ENCODE assay signal across 28 cellular contexts in the genomic region with DNA sequence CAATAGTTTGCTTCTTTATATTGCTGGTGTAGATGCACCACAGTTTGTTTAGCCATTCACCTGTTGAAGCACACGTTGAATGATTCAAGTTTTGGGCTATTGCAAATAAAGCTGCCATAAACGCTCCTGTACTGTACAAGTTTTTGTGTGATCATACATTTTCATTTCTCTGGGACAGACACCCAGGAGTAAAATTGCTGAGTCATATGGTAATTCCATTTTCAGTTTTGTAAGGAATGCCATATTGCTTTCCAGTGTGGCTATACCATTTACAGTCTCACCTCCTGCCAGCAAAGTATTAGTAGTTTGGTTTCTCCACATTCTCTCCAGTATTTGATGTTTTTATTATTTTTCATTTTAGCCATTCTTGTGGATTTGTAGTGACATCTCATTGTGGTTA. TPM values are rescaled to one million over a fixed set of nuclear protein-coding genes. Genes with fewer than 3 reads are reported as not detected.
DNase-seq lines count a peak whose midpoint lies in the region; ATAC-seq, FAIRE-seq and TF ChIP-seq lines count a peak whose summit lies in the region.
"Had no signal": no experiment of that assay in that cellular context is flagged by ENCODE, and none has a peak within 500 bp of the region (broad histone marks: within the 10 kb centered on the region; RNA-seq: fewer than 3 reads in every experiment).

No MANE protein-coding gene starts in this region.

- no peaks in the 10 kb centered on the region; the same call in 1 of the 2 replicates for H4K20me1 ChIP-seq in K562 (replicated peaks; ENCODE audit: control insufficient read depth, insufficient read depth, low read length)
- H4K20me1 ChIP-seq: BLaER1 had no signal

- BruUV-seq in K562 (replicated peaks; lab: Mats Ljungman, UMichigan) = no TSS peak

- H3K36me3 ChIP-seq in K562 (ENCODE audit: control insufficient read depth, insufficient read depth, low read length) = no peaks in the 10 kb centered on the region
- no peaks in the 10 kb centered on the region for H3K36me3 ChIP-seq in tibial artery
- H3K36me3 ChIP-seq: BE2C, BLaER1 had no signal

- H3K9ac ChIP-seq in K562 (ENCODE audit: insufficient read depth in 1 of 2, low read depth in 2 of 2, low read length in 2 of 2) = no peak overlapping the region
- H3K9ac ChIP-seq: BLaER1 had no signal

- H3K4me2 ChIP-seq in A549 (no peak overlapping the region), K562 (ENCODE audit: insufficient read depth, low read length) (no peak overlapping the region)
- H3K4me2 ChIP-seq: BLaER1 had no signal

- in situ Hi-C loops in K562 (cut with MboI) = no loop called here

- no peaks in the 10 kb centered on the region for H3K79me2 ChIP-seq in K562 (ENCODE audit: control insufficient read depth, insufficient read depth, low read length)

- H3K9me3 ChIP-seq in A549 (no peaks in the 10 kb centered on the region), K562 (replicated peaks; ENCODE audit: control insufficient read depth, insufficient read depth, low read depth, low read length) (no peaks in the 10 kb centered on the region), tibial artery (no peaks in the 10 kb centered on the region)
- H3K9me3 ChIP-seq: BE2C, BLaER1 had no signal

- H3K9me1 ChIP-seq in K562 (ENCODE audit: control insufficient read depth, insufficient read depth, low read length) = no peaks in the 10 kb centered on the region

- 10% methylated on average over 2 of the region's 2 CpGs for WGBS in A549 (ENCODE audit: missing lambda C conversion rate)
- 0% methylated on average over 2 of the region's 2 CpGs for WGBS in K562 (ENCODE audit: insufficient coverage, low coverage, missing lambda C conversion rate)

- H3K27ac ChIP-seq in A549 = no peak overlapping the region
- H3K27ac ChIP-seq in K562 (ENCODE audit: extremely low read depth, low read depth, low read length) = no peak overlapping the region
- H3K27ac ChIP-seq in tibial artery = no peak overlapping the region
- H3K27ac ChIP-seq: 22Rv1, BLaER1 had no signal

- POLR2A ChIA-PET in A549 (lab: Yijun Ruan, JAX) (no interaction called here), K562 (lab: Yijun Ruan, JAX) (no interaction called here)

- intact Hi-C loops in K562 (cut with micrococcal nuclease) = no loop called here
- intact Hi-C loops in tibial artery (cut with DNase I; ENCODE audit: low total_unique reads) = no loop called here

- ATAC-seq in A549 (no peak), K562 (no peak)
- ATAC-seq: GM12878 had no signal

- H3K27me3 ChIP-seq in K562 (ENCODE audit: control insufficient read depth in 2 of 2, insufficient read depth in 2 of 2, low read length in 2 of 2) = no peaks in the 10 kb centered on the region
- no peaks in the 10 kb centered on the region for H3K27me3 ChIP-seq in tibial artery
- H3K27me3 ChIP-seq: BE2C had no signal

- FAIRE-seq in A549 (lab: Jason Lieb, UNC) (no peak), K562 (lab: Jason Lieb, UNC) (no peak)
- FAIRE-seq: GM12878, GM12892, GM18507 had no signal

- H2AFZ ChIP-seq in K562 (ENCODE audit: low read depth, low read length) = no peak overlapping the region

- TF ChIP-seq EP300 in A549 (IDR thresholded peaks at IDR 0.05) (no peak), K562 (IDR thresholded peaks at IDR 0.05; ENCODE audit: low read length) (no peak)

- TF ChIP-seq CTCF in A549 (IDR thresholded peaks at IDR 0.05) = no peak
- no peak for TF ChIP-seq CTCF in K562 (IDR thresholded peaks at IDR 0.05 in 2 of 3, conservative IDR thresholded peaks at IDR 0.05 in 1 of 3; ENCODE audit: insufficient read depth in 2 of 3, low read depth in 1 of 3, low read length in 3 of 3)
- TF ChIP-seq CTCF in tibial artery (IDR thresholded peaks at IDR 0.05) = no peak

- no peak for TF ChIP-seq POLR2A in A549 (IDR thresholded peaks at IDR 0.05; ENCODE audit: low read length)
- TF ChIP-seq POLR2A in K562 (conservative IDR thresholded peaks at IDR 0.05) = no peak

- H3K4me1 ChIP-seq in A549 (no peaks in the 10 kb centered on the region), K562 (replicated peaks in 1 of 2; ENCODE audit: control insufficient read depth in 2 of 2, insufficient read depth in 2 of 2, low read length in 2 of 2) (no peaks in the 10 kb centered on the region), tibial artery (no peaks in the 10 kb centered on the region)
- H3K4me1 ChIP-seq: BE2C, BLaER1 had no signal

- CTCF ChIA-PET in A549 (lab: Yijun Ruan, JAX) (no interaction called here), K562 (lab: Yijun Ruan, JAX; ENCODE audit: low intra/inter-chr PET ratio) (no interaction called here)

- DNase-seq in DMS53 (lab: John Stamatoyannopoulos, UW) (peak; percentile 5), DMS53 treated with DMSO at 0.1 percent for 48 hours (lab: John Stamatoyannopoulos, UW; ENCODE audit: unreplicated experiment) (no peak), A549 (ENCODE audit: low read depth in 1 of 2, low spot score in 1 of 2) (no peak), K562 (ENCODE audit: extremely low read depth in 1 of 4, low spot score in 3 of 4) (no peak), tibial artery (no peak)
- DNase-seq: ACHN; BE2C; C1 segment of cervical spinal cord; CD4-positive, alpha-beta memory T cell; CD4-positive, CD25-positive, alpha-beta regulatory T cell; CD8-positive, alpha-beta memory T cell; COR-L47; DMS 273 treated with DMSO at 0.1 percent for 48 hours; DMS153; DMS79; DND-41; EL; GDM1 had no signal

- H3K4me3 ChIP-seq in A549 = no peak overlapping the region
- H3K4me3 ChIP-seq in K562 = no peak overlapping the region
- no peak overlapping the region for H3K4me3 ChIP-seq in tibial artery
- H3K4me3 ChIP-seq: BLaER1, GM12878 had no signal

- TF ChIP-seq RAD21 in A549 (conservative IDR thresholded peaks at IDR 0.05 in 1 of 2, IDR thresholded peaks at IDR 0.05 in 1 of 2) (no peak), K562 (CRISPR knock-in tag; conservative IDR thresholded peaks at IDR 0.05 in 1 of 2, IDR thresholded peaks at IDR 0.05 in 1 of 2) (no peak)

TF ChIP-seq in A549, 52 proteins besides CTCF, POLR2A, EP300 and RAD21 (continues in another document):
- TF ChIP-seq HEYL (CRISPR knock-in tag; IDR thresholded peaks at IDR 0.05) = no peak
- TF ChIP-seq POLR2AphosphoS2 (conservative IDR thresholded peaks at IDR 0.05; ENCODE audit: low read length) = no peak
- TF ChIP-seq, protein P1, sequence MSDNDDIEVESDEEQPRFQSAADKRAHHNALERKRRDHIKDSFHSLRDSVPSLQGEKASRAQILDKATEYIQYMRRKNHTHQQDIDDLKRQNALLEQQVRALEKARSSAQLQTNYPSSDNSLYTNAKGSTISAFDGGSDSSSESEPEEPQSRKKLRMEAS (IDR thresholded peaks at IDR 0.05) = no peak
- TF ChIP-seq NPAS2 (CRISPR knock-in tag; IDR thresholded peaks at IDR 0.05; ENCODE audit: borderline replicate concordance) = no peak
- TF ChIP-seq NFE2L2 (conservative IDR thresholded peaks at IDR 0.05; ENCODE audit: low read length) = peak; percentile 80

TF ChIP-seq in K562, 482 proteins besides CTCF, POLR2A, EP300 and RAD21 (continues in another document):
- no peak for TF ChIP-seq KAT2B (IDR thresholded peaks at IDR 0.05; ENCODE audit: low read depth, low read length)
- no peak for TF ChIP-seq PHTF2 (CRISPR knock-in tag; IDR thresholded peaks at IDR 0.05)
- TF ChIP-seq THRB (CRISPR knock-in tag; conservative IDR thresholded peaks at IDR 0.05) = no peak
- no peak for TF ChIP-seq ZNF75A (CRISPR knock-in tag; IDR thresholded peaks at IDR 0.05)
- TF ChIP-seq CREM (IDR thresholded peaks at IDR 0.05; ENCODE audit: low read depth) = no peak

RNA-seq across cellular contexts. Expression of gene CAPN6, which starts 32.0 kb away (rescaled TPM):
- polyA plus RNA-seq in A549 (2011; rRNA removed) = not detected in 2 replicates
- not detected in 2 replicates for polyA plus RNA-seq in A549 (2012; cell fraction: cytosol; rRNA removed)
- not detected in 2 replicates for polyA plus RNA-seq in A549 (2012; cell fraction: nucleus; rRNA removed)
- not detected in 3 replicates for polyA plus RNA-seq in A549 (2017; fragmentation: RNase III; extraction: RNeasy Plus Mini Kit Qiagen cat#74134 plus additional on column Dnase treatment)
- polyA minus RNA-seq in A549 (2011; rRNA and poly(A)+ RNA removed) = not detected in 2 replicates
- not detected in 2 replicates for total RNA-seq in K562 (2011; cell fraction: chromatin; rRNA removed; ENCODE audit: low replicate concordance)
- not detected in 2 replicates for total RNA-seq in K562 (2011; cell fraction: nucleolus; rRNA removed)
- not detected in 2 replicates for total RNA-seq in K562 (2011; cell fraction: nucleoplasm; rRNA removed)
- total RNA-seq in K562 (2014; rRNA removed) = not detected in 2 replicates
- not detected in 2 replicates for total RNA-seq in K562 (2014; rRNA removed; fragmentation: Illumina TruSeq; extraction: Trizol)
- total RNA-seq in K562 (2015; rRNA removed; fragmentation: Illumina TruSeq; extraction: Trizol) = 0.08 TPM in 1 of 2 replicates, not detected in the other
- not detected in 2 replicates for total RNA-seq in K562 (2021)
- polyA plus RNA-seq in K562 (2011; rRNA removed) = not detected in 2 replicates
- not detected in 2 replicates for polyA plus RNA-seq in K562 (2011; cell fraction: cytosol; rRNA removed)
- polyA plus RNA-seq in K562 (2011; cell fraction: nucleus; rRNA removed) = not detected in 2 replicates
- 0.10 and 0.12 TPM in 2 replicates for polyA plus RNA-seq in K562 (2012)
- polyA plus RNA-seq in K562 (2014; fragmentation: Illumina TruSeq; extraction: Trizol) = 0.06 TPM in 1 of 2 replicates, not detected in the other
- not detected for polyA plus RNA-seq in K562 (2014; fragmentation: Nextera tagmentation; extraction: Ambion mirVana)
- 0.08 and 0.11 TPM in 2 replicates for polyA plus RNA-seq in K562 (2014; rRNA removed)
- polyA minus RNA-seq in K562 (2011; rRNA and poly(A)+ RNA removed) = not detected in 2 replicates
- not detected in 2 replicates for polyA minus RNA-seq in K562 (2011; cell fraction: cytosol; rRNA and poly(A)+ RNA removed)
- not detected in 2 replicates for polyA minus RNA-seq in K562 (2011; cell fraction: nucleus; rRNA and poly(A)+ RNA removed)
- total RNA-seq: A172; CD4-positive, alpha-beta memory T cell; CD4-positive, CD25-positive, alpha-beta regulatory T cell; CD8-positive, alpha-beta memory T cell; Daoy; G401; GM12878 had no signal
- polyA plus RNA-seq: AG04450; CD14-positive monocyte; CD4-positive, alpha-beta memory T cell; CD4-positive, CD25-positive, alpha-beta regulatory T cell; CD8-positive, alpha-beta memory T cell; GM12878 had no signal
